In the genomic region with DNA sequence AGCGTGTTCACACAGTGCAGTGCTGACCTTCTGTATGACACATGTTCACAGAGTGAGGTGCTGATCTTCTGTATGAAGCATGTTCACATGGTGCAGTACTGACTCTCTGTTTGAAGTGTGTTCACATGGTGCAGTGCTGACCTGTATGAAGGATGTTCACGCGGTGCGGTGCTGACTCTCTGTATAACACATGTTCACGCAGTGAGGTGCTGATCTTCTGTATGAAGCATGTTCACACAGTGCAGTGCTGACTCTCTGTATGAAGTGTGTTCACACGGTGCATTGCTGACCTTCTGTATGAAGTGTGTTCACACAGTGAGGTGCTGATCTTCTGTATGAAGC, we compare ENCODE assay signal across 23 cellular contexts. TPM values are rescaled to one million over a fixed set of nuclear protein-coding genes. Genes with fewer than 3 reads are reported as not detected.
A peak's percentile ranks its signal among the peaks of the same experiment; 100 is the strongest.
DNase-seq lines count a peak whose midpoint lies in the region; ATAC-seq, FAIRE-seq and TF ChIP-seq lines count a peak whose summit lies in the region.
"Had no signal": no experiment of that assay in that cellular context is flagged by ENCODE, and none has a peak within 500 bp of the region (broad histone marks: within the 10 kb centered on the region; RNA-seq: fewer than 3 reads in every experiment).

No MANE protein-coding gene starts in this region.

- no peak overlapping the region for H3K18ac ChIP-seq in mesendoderm (ENCODE audit: low read length)

- no peak overlapping the region for H4K8ac ChIP-seq in mesendoderm (ENCODE audit: low read depth, low read length)

- peak overlapping the region; percentile 68 for H3K56ac ChIP-seq in mesendoderm (ENCODE audit: low read length)

- TF ChIP-seq CTCF in A549 (IDR thresholded peaks at IDR 0.05) (no peak), CD14-positive monocyte (IDR thresholded peaks at IDR 0.05) (no peak), activated B cell treated with CpG ODN at 0.5 μM for 24 hours (IDR thresholded peaks at IDR 0.05) (no peak), osteoblast (IDR thresholded peaks at IDR 0.05; ENCODE audit: extremely low read depth, low read depth, low read length) (no peak)

- H3K27me3 Mint-ChIP-seq in CD14-positive monocyte (ENCODE audit: low read depth in 3 of 3) (peaks cover 0 to 2% (median 0%) of the 10 kb centered on the region in 3 donors), activated B cell treated with CpG ODN at 0.5 μM for 24 hours (no peaks in the 10 kb centered on the region)

- peak overlapping the region; percentile 47 for H3K4ac ChIP-seq in mesendoderm (ENCODE audit: low read depth, low read length)

- H3K79me1 ChIP-seq in mesendoderm (ENCODE audit: low read length), result no peaks in the 10 kb centered on the region

- no peak overlapping the region for H3K9ac ChIP-seq in mesendoderm (ENCODE audit: low read length)
- H3K9ac ChIP-seq: KMS-11, parathyroid adenoma had no signal

- POLR2A ChIA-PET in A549 (lab: Yijun Ruan, JAX) (no interaction called here), activated B cell treated with CpG ODN at 0.5 μM for 24 hours (lab: Charles Lee) (interaction anchor here (0.7 to 7.0 kb wide), 4 partner anchors 10 to 88 kb away, joined by 8 to 139 read pairs (median 29); partner anchors contain the start of gene SERPINB9)

- H3K9me3 ChIP-seq in A549 (no peaks in the 10 kb centered on the region), osteoblast (ENCODE audit: low read depth, low read length) (no peaks in the 10 kb centered on the region)
- H3K9me3 ChIP-seq: breast epithelium, mucosa of descending colon, uterus had no signal

- peak overlapping the region; percentile 72 for H2AK5ac ChIP-seq in mesendoderm (ENCODE audit: low read length)

- H3K4me1 Mint-ChIP-seq in CD14-positive monocyte (peaks cover 58% of the 10 kb centered on the region), activated B cell treated with CpG ODN at 0.5 μM for 24 hours (peaks cover 80% of the 10 kb centered on the region)

- TF ChIP-seq POLR2A in A549 (IDR thresholded peaks at IDR 0.05; ENCODE audit: low read length), result no peak

- no peak for FAIRE-seq in A549 (lab: Jason Lieb, UNC)

- H2AFZ ChIP-seq in osteoblast (ENCODE audit: low read length), result no peak overlapping the region
- H2AFZ ChIP-seq: parathyroid adenoma had no signal

- no peak overlapping the region for H4K5ac ChIP-seq in mesendoderm (ENCODE audit: low read length)

- H3K79me2 ChIP-seq in mesendoderm (ENCODE audit: control insufficient read depth, insufficient read depth, low read length) (no peaks in the 10 kb centered on the region), osteoblast (ENCODE audit: insufficient read depth, low read length) (no peaks in the 10 kb centered on the region)
- H3K79me2 ChIP-seq: parathyroid adenoma had no signal

- no peak overlapping the region for H2BK120ac ChIP-seq in mesendoderm (ENCODE audit: low read depth, low read length)

- H3K4me3 Mint-ChIP-seq in CD14-positive monocyte (no peak overlapping the region), activated B cell treated with CpG ODN at 0.5 μM for 24 hours (no peak overlapping the region)

- H3K27ac Mint-ChIP-seq in CD14-positive monocyte (peak overlapping the region; percentile 97 to 100 (median 99)), activated B cell treated with CpG ODN at 0.5 μM for 24 hours (peak overlapping the region; percentile 97)

- H2BK15ac ChIP-seq in mesendoderm (replicated peaks; ENCODE audit: low read depth), result no peak overlapping the region

- intact Hi-C loops in CD14-positive monocyte (cut with micrococcal nuclease), result loop anchor here in 1 of 2 donors (5.0 kb wide), 1 partner anchor 35 kb away; no protein-coding TSS in a partner anchor
- intact Hi-C loops in activated B cell treated with CpG ODN at 0.5 μM for 24 hours (cut with micrococcal nuclease), result no loop called here

- no peaks in the 10 kb centered on the region for H3K9me3 Mint-ChIP-seq in CD14-positive monocyte
- peaks cover 9% of the 10 kb centered on the region for H3K9me3 Mint-ChIP-seq in activated B cell treated with CpG ODN at 0.5 μM for 24 hours

- 78% methylated on average over 5 of the region's 6 CpGs for WGBS in A549 (ENCODE audit: missing lambda C conversion rate)
- WGBS in mesendoderm (ENCODE audit: extremely low coverage, insufficient coverage, low lambda C conversion rate), result no CpG with 5 or more reads among the region's 6 CpGs

- no peak overlapping the region for H3K23ac ChIP-seq in mesendoderm (ENCODE audit: low read length)

- peaks cover 0 to 3% of the 10 kb centered on the region in 2 donors for H3K36me3 Mint-ChIP-seq in CD14-positive monocyte
- peaks cover 9% of the 10 kb centered on the region for H3K36me3 Mint-ChIP-seq in activated B cell treated with CpG ODN at 0.5 μM for 24 hours (ENCODE audit: low read depth)

- H3K27me3 ChIP-seq in mesendoderm (ENCODE audit: insufficient read depth, low read length, poor library complexity) (no peaks in the 10 kb centered on the region), osteoblast (ENCODE audit: insufficient read depth, low read length) (no peaks in the 10 kb centered on the region)
- H3K27me3 ChIP-seq: breast epithelium, uterus had no signal

- CTCF ChIA-PET in A549 (lab: Yijun Ruan, JAX) (no interaction called here), activated B cell treated with CpG ODN at 0.5 μM for 24 hours (lab: Charles Lee) (no interaction called here)

- H2BK5ac ChIP-seq in mesendoderm (ENCODE audit: low read length), result peak overlapping the region; percentile 20

- H3K4me2 ChIP-seq in A549, result no peak overlapping the region
- no peak overlapping the region for H3K4me2 ChIP-seq in mesendoderm (ENCODE audit: low read length)
- H3K4me2 ChIP-seq in osteoblast (ENCODE audit: insufficient read depth, low read length), result no peak overlapping the region
- H3K4me2 ChIP-seq: KMS-11 had no signal

- ATAC-seq in A549 (no peak), activated B cell treated with CpG ODN at 0.5 μM for 24 hours (ENCODE audit: low read depth) (no peak), HG03520 (IDR thresholded peaks at IDR 0.05; ENCODE audit: unreplicated experiment) (no peak)
- ATAC-seq: mucosa of descending colon had no signal

- no peaks in the 10 kb centered on the region for H3K36me3 ChIP-seq in mesendoderm (ENCODE audit: control insufficient read depth, insufficient read depth, low read length)
- H3K36me3 ChIP-seq in osteoblast (ENCODE audit: insufficient read depth, low read length), result no peaks in the 10 kb centered on the region
- H3K36me3 ChIP-seq: breast epithelium, uterus had no signal

- no peaks in the 10 kb centered on the region for H4K20me1 ChIP-seq in osteoblast (ENCODE audit: insufficient read depth, low read length)

- H3K4me3 ChIP-seq in A549, result no peak overlapping the region
- no peak overlapping the region for H3K4me3 ChIP-seq in mesendoderm (ENCODE audit: low read length)
- no peak overlapping the region for H3K4me3 ChIP-seq in osteoblast (ENCODE audit: insufficient read depth, low read length)
- H3K4me3 ChIP-seq: breast epithelium, mucosa of descending colon, uterus had no signal

- no peak for DNase-seq in A549 (ENCODE audit: low read depth in 1 of 2, low spot score in 1 of 2)
- DNase-seq in CD14-positive monocyte (ENCODE audit: low spot score), result no peak
- no peak for DNase-seq in activated B cell treated with CpG ODN at 0.5 μM for 24 hours
- no peak for DNase-seq in mesendoderm
- DNase-seq in osteoblast (ENCODE audit: insufficient read length, low spot score, missing footprints), result no peak
- no peak for DNase-seq in retina
- no peak for DNase-seq in OCI-M1 (lab: John Stamatoyannopoulos, UW)
- DNase-seq: activated T-cell treated with anti-CD3 and anti-CD28 coated beads for 4 hours; dermis blood vessel endothelial cell; foreskin melanocyte; mucosa of descending colon; NCI-H1048; NCI-H2107; NCI-H524 treated with DMSO at 0.1 percent for 48 hours; SHP77 treated with DMSO at 0.1 percent for 48 hours; stimulated activated CD4-positive, alpha-beta T cell treated with anti-CD3 and anti-CD28 coated beads, Interleukin-1b, Interleukin-23, amount 100 ng/mL, for 48 hours; uterus had no signal

- TF ChIP-seq EP300 in A549 (IDR thresholded peaks at IDR 0.05), result no peak

- TF ChIP-seq RAD21 in A549 (conservative IDR thresholded peaks at IDR 0.05 in 1 of 2, IDR thresholded peaks at IDR 0.05 in 1 of 2), result no peak

- H3K4me1 ChIP-seq in A549 (peaks cover 48% of the 10 kb centered on the region), mesendoderm (ENCODE audit: control insufficient read depth, low read depth, low read length) (peaks cover 20% of the 10 kb centered on the region), osteoblast (ENCODE audit: insufficient read depth, low read length) (peaks cover 17% of the 10 kb centered on the region)
- H3K4me1 ChIP-seq: breast epithelium, uterus had no signal

- H3K27ac ChIP-seq in A549 (peak overlapping the region; percentile 84 to 94; a peak in 5 of 6 replicates), mesendoderm (ENCODE audit: low read depth, low read length) (no peak overlapping the region), osteoblast (ENCODE audit: low read depth, low read length) (no peak overlapping the region)
- H3K27ac ChIP-seq: epithelial cell of prostate, KMS-11, parathyroid adenoma, uterus had no signal

TF ChIP-seq in A549, 52 proteins besides CTCF, POLR2A, EP300 and RAD21 (continues in another document):
- TF ChIP-seq RFX5 (IDR thresholded peaks at IDR 0.05), result no peak

RNA-seq across cellular contexts. Expression of gene SERPINB1, which starts 10.8 kb away (rescaled TPM):
- polyA plus RNA-seq in A549 (2011; rRNA removed), result 98.6 and 135 TPM in 2 replicates
- 19.2 and 22.3 TPM in 2 replicates for polyA plus RNA-seq in A549 (2012; cell fraction: cytosol; rRNA removed)
- 9.1 and 11.2 TPM in 2 replicates for polyA plus RNA-seq in A549 (2012; cell fraction: nucleus; rRNA removed)
- polyA plus RNA-seq in A549 (2017; fragmentation: RNase III; extraction: RNeasy Plus Mini Kit Qiagen cat#74134 plus additional on column Dnase treatment), result 52.6 to 63.2 TPM (median 52.7 TPM) in 3 replicates
- polyA minus RNA-seq in A549 (2011; rRNA and poly(A)+ RNA removed), result 39.0 and 42.9 TPM in 2 replicates
- polyA plus RNA-seq in CD14-positive monocyte, result 100 to 1,000 TPM; 306 to 307 TPM
- total RNA-seq in activated B cell treated with CpG ODN at 0.5 μM for 24 hours, result 59.9 and 60.5 TPM in 2 replicates
- polyA plus RNA-seq in mesendoderm (2013, experiment 1 of 2), result 13.7 TPM
- polyA plus RNA-seq in mesendoderm (2013, experiment 2 of 2), result 12.7 TPM
- 32.6 and 53.0 TPM in 2 replicates for total RNA-seq in osteoblast
- total RNA-seq: G401 had no signal

RNA-seq across cellular contexts. Expression of gene SERPINB9, which starts 50.6 kb away (rescaled TPM):
- polyA plus RNA-seq in A549 (2011; rRNA removed), result 24.7 and 25.7 TPM in 2 replicates
- polyA plus RNA-seq in A549 (2012; cell fraction: cytosol; rRNA removed), result 8.2 and 9.9 TPM in 2 replicates
- polyA plus RNA-seq in A549 (2012; cell fraction: nucleus; rRNA removed), result 4.4 and 6.7 TPM in 2 replicates
- polyA plus RNA-seq in A549 (2017; fragmentation: RNase III; extraction: RNeasy Plus Mini Kit Qiagen cat#74134 plus additional on column Dnase treatment), result 8.7 TPM in 3 replicates
- 26.4 and 31.6 TPM in 2 replicates for polyA minus RNA-seq in A549 (2011; rRNA and poly(A)+ RNA removed)
- 10 to 100 TPM; 34.3 to 77.7 TPM for polyA plus RNA-seq in CD14-positive monocyte
- 142 and 149 TPM in 2 replicates for total RNA-seq in activated B cell treated with CpG ODN at 0.5 μM for 24 hours
- 281 TPM for polyA plus RNA-seq in mesendoderm (2013, experiment 1 of 2)
- polyA plus RNA-seq in mesendoderm (2013, experiment 2 of 2), result 280 TPM
- 4.4 and 6.2 TPM in 2 replicates for total RNA-seq in osteoblast

Comparison
In these comparisons a context has a peak if more than half of its experiments do, and no peak if none do; other contexts are left out.
1. H3K27ac ChIP-seq: peak in A549 (2 of 2); none in mesendoderm (single experiment) and osteoblast (single experiment).
2. RNA of gene SERPINB9, which starts 50.6 kb away (total RNA-seq): 142 to 149 TPM in activated B cell treated with CpG ODN at 0.5 μM for 24 hours; 4.4 to 6.2 TPM in osteoblast; every median in the first group is over 10 times any median in the second.